ENCODE assay signal across 11 cellular contexts in genomic region chr22:39524089-39524752, GRCh38. TPM values are rescaled to one million over a fixed set of nuclear protein-coding genes. Genes with fewer than 3 reads are reported as not detected.
DNase-seq lines count a peak whose midpoint lies in the region; ATAC-seq lines count a peak whose summit lies in the region.
"Had no signal": no experiment of that assay in that cellular context is flagged by ENCODE, and none has a peak within 500 bp of the region (broad histone marks: within the 10 kb centered on the region; RNA-seq: fewer than 3 reads in every experiment).

No MANE protein-coding gene starts in this region.

- H3K79me2 ChIP-seq in GM23248 (ENCODE audit: insufficient read depth), result peaks cover 38% of the 10 kb centered on the region

- WGBS in GM23248 (ENCODE audit: low coverage in 1 of 2, low lambda C conversion rate in 2 of 2, missing lambda C conversion rate in 2 of 2), 2 experiments, result 73 to 74% methylated on average over 13 of the region's 13 CpGs

- H3K4me1 Mint-ChIP-seq in activated T-helper 17 cell treated with anti-CD3 and anti-CD28 coated beads, Interleukin-2, amount 50 U/mL, for 72 hours, result peaks cover 46% of the 10 kb centered on the region

- no peaks in the 10 kb centered on the region for H3K27me3 ChIP-seq in GM23248 (replicated peaks; ENCODE audit: insufficient read depth)
- no peaks in the 10 kb centered on the region for H3K27me3 ChIP-seq in muscle layer of colon (ENCODE audit: control insufficient read depth in 1 of 2, insufficient read depth in 2 of 2, low read length in 2 of 2)

- no peak for ATAC-seq in activated T-helper 17 cell treated with anti-CD3 and anti-CD28 coated beads, Interleukin-2, amount 50 U/mL, for 72 hours (replicated peaks)
- no peak for ATAC-seq in GM21528 (IDR thresholded peaks at IDR 0.05; ENCODE audit: low FRiP score, unreplicated experiment)
- ATAC-seq in GM21723 (IDR thresholded peaks at IDR 0.05; ENCODE audit: unreplicated experiment), result no peak
- no peak for ATAC-seq in HG02870 (IDR thresholded peaks at IDR 0.05; ENCODE audit: unreplicated experiment)

- peak overlapping the region; percentile 46 for H3K4me3 Mint-ChIP-seq in activated T-helper 17 cell treated with anti-CD3 and anti-CD28 coated beads, Interleukin-2, amount 50 U/mL, for 72 hours

- DNase-seq in AG20443 (ENCODE audit: low spot score) (peak; percentile 25), GM23248 (peak; percentile 39), DMS153 (lab: John Stamatoyannopoulos, UW) (no peak)
- DNase-seq: activated CD4-positive, alpha-beta T cell treated with anti-CD3 and anti-CD28 coated beads for 48 hours; occipital lobe; stimulated activated naive CD4-positive, alpha-beta T cell treated with Interleukin-2 at 50 U/mL for 16 hours had no signal

- H3F3A ChIP-seq in GM23248 (ENCODE audit: insufficient read depth), result peaks cover 49% of the 10 kb centered on the region

- H3K4me1 ChIP-seq in GM23248 (ENCODE audit: insufficient read depth) (peaks cover 6% of the 10 kb centered on the region), muscle layer of colon (ENCODE audit: insufficient read depth, low read length) (peaks cover 67% of the 10 kb centered on the region)

- H3K36me3 ChIP-seq in GM23248 (ENCODE audit: low read depth) (peaks cover 16% of the 10 kb centered on the region), muscle layer of colon (ENCODE audit: insufficient read depth, low read length) (peaks cover 49% of the 10 kb centered on the region)

- peaks cover 14% of the 10 kb centered on the region; the same call in 1 of the 2 replicates for H4K20me1 ChIP-seq in GM23248 (ENCODE audit: insufficient read depth)

- no peaks in the 10 kb centered on the region for H3K9me2 ChIP-seq in GM23248 (ENCODE audit: insufficient read depth)

- H2AFZ ChIP-seq in GM23248, result no peak overlapping the region

- H3K9me3 Mint-ChIP-seq in activated T-helper 17 cell treated with anti-CD3 and anti-CD28 coated beads, Interleukin-2, amount 50 U/mL, for 72 hours, result no peaks in the 10 kb centered on the region

- no peaks in the 10 kb centered on the region for H3K9me3 ChIP-seq in GM23248 (ENCODE audit: low read depth)
- H3K9me3 ChIP-seq in muscle layer of colon (ENCODE audit: low read length), result no peaks in the 10 kb centered on the region

- H3K4me2 ChIP-seq in GM23248 (ENCODE audit: unreplicated experiment), result no peak overlapping the region

- H3K4me3 ChIP-seq in GM23248 (no peak overlapping the region), muscle layer of colon (ENCODE audit: low read depth in 1 of 2, low read length in 2 of 2) (peak overlapping the region in 1 of 2 donors; percentile 15)

- no peaks in the 10 kb centered on the region for H3K27me3 Mint-ChIP-seq in activated T-helper 17 cell treated with anti-CD3 and anti-CD28 coated beads, Interleukin-2, amount 50 U/mL, for 72 hours

- H3K36me3 Mint-ChIP-seq in activated T-helper 17 cell treated with anti-CD3 and anti-CD28 coated beads, Interleukin-2, amount 50 U/mL, for 72 hours (ENCODE audit: low read depth), result peaks cover 88% of the 10 kb centered on the region

- in situ Hi-C loops in GM23248 (cut with MboI), result no loop called here

- H3K9ac ChIP-seq in GM23248 (no peak overlapping the region), muscle layer of colon (ENCODE audit: low read length) (no peak overlapping the region)

- peak overlapping the region; percentile 71 for H3K27ac Mint-ChIP-seq in activated T-helper 17 cell treated with anti-CD3 and anti-CD28 coated beads, Interleukin-2, amount 50 U/mL, for 72 hours

- H3K27ac ChIP-seq in GM23248, result peak overlapping the region; percentile 96
- peak overlapping the region; percentile 100 for H3K27ac ChIP-seq in muscle layer of colon (ENCODE audit: low read depth, low read length)

RNA-seq across cellular contexts. Expression of gene ATF4, which starts 3.9 kb away (rescaled TPM):
- total RNA-seq in GM23248 (2014; rRNA removed; shearing (Covaris generic)), result 481 and 529 TPM in 2 replicates
- 282 and 293 TPM in 2 replicates for polyA plus RNA-seq in GM23248 (2016; fragmentation: Nextera tagmentation; extraction: Ambion mirVana)
- 100 to 1,000 TPM; 338 to 432 TPM for total RNA-seq in activated T-helper 17 cell treated with anti-CD3 and anti-CD28 coated beads, Interleukin-2, amount 50 U/mL, for 72 hours

RNA-seq across cellular contexts. Expression of gene RPS19BP1, which starts 8.3 kb away (rescaled TPM):
- 81.6 and 93.9 TPM in 2 replicates for total RNA-seq in GM23248 (2014; rRNA removed; shearing (Covaris generic))
- polyA plus RNA-seq in GM23248 (2016; fragmentation: Nextera tagmentation; extraction: Ambion mirVana), result 114 and 119 TPM in 2 replicates
- 100 to 1,000 TPM in 1 of 2 donors, 10 to 100 TPM in 1; 61.3 to 102 TPM for total RNA-seq in activated T-helper 17 cell treated with anti-CD3 and anti-CD28 coated beads, Interleukin-2, amount 50 U/mL, for 72 hours

RNA-seq across cellular contexts. Expression of gene MIEF1, which starts 22.1 kb away (rescaled TPM):
- total RNA-seq in GM23248 (2014; rRNA removed; shearing (Covaris generic)), result 26.2 and 27.1 TPM in 2 replicates
- 20.2 and 20.6 TPM in 2 replicates for polyA plus RNA-seq in GM23248 (2016; fragmentation: Nextera tagmentation; extraction: Ambion mirVana)
- total RNA-seq in activated T-helper 17 cell treated with anti-CD3 and anti-CD28 coated beads, Interleukin-2, amount 50 U/mL, for 72 hours, result 10 to 100 TPM; 34.7 to 54.0 TPM

RNA-seq across cellular contexts. Expression of gene CACNA1I, which starts 46.3 kb away (rescaled TPM):
- total RNA-seq in GM23248 (2014; rRNA removed; shearing (Covaris generic)), result not detected in 2 replicates
- polyA plus RNA-seq in GM23248 (2016; fragmentation: Nextera tagmentation; extraction: Ambion mirVana), result not detected in 2 replicates
- total RNA-seq in activated T-helper 17 cell treated with anti-CD3 and anti-CD28 coated beads, Interleukin-2, amount 50 U/mL, for 72 hours, result 1 to 10 TPM in 1 of 2 donors, under 1 TPM in 1; 0.84 to 5.3 TPM
